In genomic region chr10:30073767-30074060, GRCh38 we compare ENCODE assay signal across 30 cellular contexts. TPM values are rescaled to one million over a fixed set of nuclear protein-coding genes. Genes with fewer than 3 reads are reported as not detected.
"Had no signal": no experiment of that assay in that cellular context is flagged by ENCODE, and none has a peak within 500 bp of the region (broad histone marks: within the 10 kb centered on the region; RNA-seq: fewer than 3 reads in every experiment).

No MANE protein-coding gene starts in this region.

- H3K36me3 ChIP-seq: adrenal gland, esophagus squamous epithelium, gastroesophageal sphincter, heart right ventricle, WERI-Rb-1 had no signal

- DNase-seq: activated B cell treated with CpG ODN at 0.5 μM for 24 hours; activated CD4-positive, alpha-beta memory T cell treated with anti-CD3 and anti-CD28 coated beads for 36 hours; activated CD4-positive, alpha-beta T cell treated with anti-CD3 and anti-CD28 coated beads, Interleukin-2, amount 10 ng/mL, durations not matched to agents 24 days and 14 days; activated CD8-positive, alpha-beta memory T cell treated with anti-CD3 and anti-CD28 coated beads, Interleukin-2, amount 10 ng/mL, durations not matched to agents 7 days and 5 days; activated CD8-positive, alpha-beta memory T cell treated with anti-CD3 and anti-CD28 coated beads, Interleukin-2, amount 50 U/mL, for 4 hours; activated CD8-positive, alpha-beta T cell treated with anti-CD3 and anti-CD28 coated beads, Interleukin-2, amount 10 ng/mL, durations not matched to agents 7 days and 5 days; activated effector memory CD4-positive, alpha-beta T cell treated with anti-CD3 and anti-CD28 coated beads, Interleukin-2, amount 50 U/mL, for 16 hours; activated naive CD4-positive, alpha-beta T cell treated with anti-CD3 and anti-CD28 coated beads for 36 hours; activated naive CD8-positive, alpha-beta T cell treated with anti-CD3 and anti-CD28 coated beads for 36 hours; activated naive CD8-positive, alpha-beta T cell treated with anti-CD3 and anti-CD28 coated beads, Interleukin-2, amount 50 U/mL, for 24 hours; activated T-cell treated with anti-CD3 and anti-CD28 coated beads, Interleukin-2, amount 50 U/mL, for 1 hour; activated T-cell treated with anti-CD3 and anti-CD28 coated beads, Interleukin-2, amount 50 U/mL, for 48 hours; adrenal gland; amygdala; aorta; body of pancreas; cortex of kidney; dermis blood vessel endothelial cell; effector CD4-positive, alpha-beta T cell; effector memory CD8-positive, alpha-beta T cell; esophagus squamous epithelium; foreskin melanocyte; heart right ventricle; T-helper 17 cell; T1000; WERI-Rb-1 had no signal

- H3K9me3 ChIP-seq: adrenal gland, body of pancreas, esophagus squamous epithelium, gastroesophageal sphincter, heart right ventricle had no signal

- H3K27ac ChIP-seq: adrenal gland, body of pancreas, epithelial cell of prostate, esophagus squamous epithelium, gastroesophageal sphincter, heart right ventricle, WERI-Rb-1 had no signal

- H3K4me3 ChIP-seq: adrenal gland, body of pancreas, esophagus squamous epithelium, gastroesophageal sphincter, heart right ventricle had no signal

- H3K4me1 ChIP-seq: esophagus squamous epithelium, gastroesophageal sphincter had no signal

- H3K27me3 ChIP-seq: adrenal gland, body of pancreas, esophagus squamous epithelium, gastroesophageal sphincter had no signal

- FAIRE-seq: colon, endothelial cell of umbilical vein had no signal

RNA-seq across cellular contexts. Expression of gene JCAD, which starts 14.3 kb away (rescaled TPM):
- total RNA-seq: activated B cell treated with CpG ODN at 0.5 μM for 24 hours had no signal
